8 cellular contexts compared by ENCODE assay signal in the genomic region with DNA sequence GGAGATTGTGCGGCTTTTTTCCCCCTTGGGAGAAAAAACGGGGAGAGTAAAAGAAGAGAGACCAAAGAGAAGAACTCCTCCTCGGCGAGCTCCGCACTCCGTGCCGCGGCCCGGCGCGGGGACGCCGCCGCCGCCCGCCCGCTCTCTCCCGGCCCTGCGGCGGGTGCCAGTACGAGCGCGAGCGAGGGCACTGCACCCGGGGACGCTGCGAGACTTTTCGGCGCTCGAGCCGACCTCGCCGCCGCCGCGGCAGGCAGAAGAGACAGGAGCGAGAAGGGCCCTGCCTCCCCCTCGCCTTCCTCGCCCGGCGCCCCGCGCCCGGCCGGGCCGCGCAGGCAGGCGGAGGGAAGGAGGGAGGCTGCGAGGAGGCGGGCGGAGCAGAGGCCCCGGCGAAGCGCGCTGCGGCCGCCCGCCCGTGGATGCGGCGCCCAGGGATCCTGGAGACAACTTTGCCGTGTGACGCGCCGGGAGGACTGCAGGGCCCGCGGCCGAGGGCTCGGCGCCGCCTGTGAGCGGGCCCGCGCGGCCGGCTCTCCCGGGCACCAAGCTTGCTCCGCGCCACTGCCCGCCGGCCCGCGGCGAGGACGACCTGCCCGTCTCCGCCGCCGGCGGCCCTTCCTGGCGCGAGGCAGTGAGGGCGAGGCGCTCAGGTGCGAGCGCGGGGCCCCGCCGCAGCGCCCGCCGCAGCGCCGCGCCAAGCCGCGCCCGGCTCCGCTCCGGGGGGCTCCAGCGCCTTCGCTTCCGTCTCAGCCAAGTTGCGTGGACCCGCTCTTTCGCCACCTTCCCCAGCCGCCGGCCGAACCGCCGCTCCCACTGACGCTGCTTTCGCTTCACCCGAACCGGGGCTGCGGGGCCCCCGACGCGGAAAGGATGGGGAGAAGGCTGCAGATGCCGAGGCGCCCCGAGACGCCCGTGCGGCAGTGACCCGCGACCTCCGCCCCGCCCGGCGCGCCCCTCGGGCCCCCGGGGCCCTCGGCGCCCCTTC. TPM values are rescaled to one million over a fixed set of nuclear protein-coding genes. Genes with fewer than 3 reads are reported as not detected.
DNase-seq lines count a peak whose midpoint lies in the region; ATAC-seq, FAIRE-seq and TF ChIP-seq lines count a peak whose summit lies in the region.

No MANE protein-coding gene starts in this region.

- H3K4me3 ChIP-seq in AG10803 (ENCODE audit: low read length), result peak overlapping the region; percentile 51
- H3K4me3 ChIP-seq in HAP-1, result peak overlapping the region; percentile 30
- H3K4me3 ChIP-seq in right atrium auricular region, result peak overlapping the region; percentile 38 to 55
- peak overlapping the region; percentile 34 to 66 (median 45) for H3K4me3 ChIP-seq in skin epidermis

- in situ Hi-C loops in HAP-1 (cut with MboI; ENCODE audit: low sequenced_read_pairs), result loop anchor here (5.0 to 10.0 kb wide), 2 partner anchors 190 to 332 kb away; no protein-coding TSS in a partner anchor

- H3K36me3 ChIP-seq in HAP-1 (replicated peaks) (no peaks in the 10 kb centered on the region), right atrium auricular region (no peaks in the 10 kb centered on the region)

- DNase-seq in AG10803 (ENCODE audit: low read depth) (no peak), HAP-1 (ENCODE audit: low spot score in 2 of 2) (peak in 1 of 2 experiments; percentile 28), right atrium auricular region (ENCODE audit: low spot score) (no peak), HTR-8/SVneo (ENCODE audit: insufficient read length, low spot score) (no peak), NCI-H446 treated with DMSO at 0.1 percent for 48 hours (lab: John Stamatoyannopoulos, UW) (no peak)
- peak; percentile 57 to 65 for DNase-seq in activated T-cell treated with anti-CD3 and anti-CD28 coated beads, Interleukin-2, amount 50 U/mL, for 48 hours

- no peak for FAIRE-seq in HTR-8/SVneo (lab: Jason Lieb, UNC)

- no peak for TF ChIP-seq CTCF in AG10803 (conservative IDR thresholded peaks at IDR 0.05; ENCODE audit: low read length)
- no peak for TF ChIP-seq CTCF in right atrium auricular region (IDR thresholded peaks at IDR 0.05)

- peaks cover 24% of the 10 kb centered on the region for H3K27me3 ChIP-seq in HAP-1 (ENCODE audit: low read depth)
- H3K27me3 ChIP-seq in right atrium auricular region, result peaks cover 0 to 32% of the 10 kb centered on the region in 2 donors

- H3K9me3 ChIP-seq in HAP-1 (no peaks in the 10 kb centered on the region), right atrium auricular region (no peaks in the 10 kb centered on the region)

- no peak for ATAC-seq in HG02970 (IDR thresholded peaks at IDR 0.05; ENCODE audit: low FRiP score, unreplicated experiment)

- H3K4me1 ChIP-seq in HAP-1, result 0 out of 2 replicates have a peak, but pooled peaks cover 2% of the 10 kb centered on the region
- H3K4me1 ChIP-seq in right atrium auricular region, result peaks cover 0 to 40% of the 10 kb centered on the region in 2 donors

- H3K27ac ChIP-seq in right atrium auricular region (peak overlapping the region; percentile 33 to 64), skin epidermis (peak overlapping the region in 16 of 21 experiments; percentile 2 to 86 (median 60))

RNA-seq across cellular contexts. Expression of a gene that starts 0.7 kb away (rescaled TPM):
- total RNA-seq in right atrium auricular region, result 1 to 10 TPM in 1 of 2 donors, under 1 TPM in 1; 0.74 to 5.9 TPM

Comparison
In these comparisons a context has a peak if more than half of its experiments do, and no peak if none do; other contexts are left out.
1. DNase-seq: peak in activated T-cell treated with anti-CD3 and anti-CD28 coated beads, Interleukin-2, amount 50 U/mL, for 48 hours (2 of 2); none in AG10803 (single experiment), right atrium auricular region (single experiment), HTR-8/SVneo (single experiment) and NCI-H446 treated with DMSO at 0.1 percent for 48 hours (single experiment).
2. Peak in every context shown above with its lines, with median percentiles within 50 percentile points of each other: H3K4me3 ChIP-seq.